In genomic region chr6:155303361-155303870, GRCh38 we compare ENCODE assay signal across 19 cellular contexts. TPM values are rescaled to one million over a fixed set of nuclear protein-coding genes. Genes with fewer than 3 reads are reported as not detected.
DNase-seq lines count a peak whose midpoint lies in the region; ATAC-seq and TF ChIP-seq lines count a peak whose summit lies in the region.
"Had no signal": no experiment of that assay in that cellular context is flagged by ENCODE, and none has a peak within 500 bp of the region (broad histone marks: within the 10 kb centered on the region; RNA-seq: fewer than 3 reads in every experiment).

No MANE protein-coding gene starts in this region.

- H3K9ac ChIP-seq in fibroblast of lung (ENCODE audit: insufficient read depth, low read length), result no peak overlapping the region
- H3K9ac ChIP-seq in mesenchymal stem cell (ENCODE audit: low read length), result no peak overlapping the region
- H3K9ac ChIP-seq: BLaER1 treated with 17β-estradiol and CSF1 and Interleukin-3, amounts not matched to agents 10 nM and 100 nM; GM23248 had no signal

- H3K79me2 ChIP-seq in fibroblast of lung (ENCODE audit: control insufficient read depth, insufficient read depth, low read length), result no peaks in the 10 kb centered on the region

- H2BK120ac ChIP-seq in mesenchymal stem cell (ENCODE audit: low read depth, low read length), result no peak overlapping the region

- H3K27me3 ChIP-seq in fibroblast of lung (ENCODE audit: control insufficient read depth, insufficient read depth, low read length) (no peaks in the 10 kb centered on the region), mesenchymal stem cell (ENCODE audit: control insufficient read depth in 1 of 2, insufficient read depth in 1 of 2, low read length in 2 of 2) (no peaks in the 10 kb centered on the region)
- H3K27me3 ChIP-seq: BLaER1 treated with 17β-estradiol and CSF1 and Interleukin-3, amounts not matched to agents 10 nM and 100 nM; SJSA1 had no signal

- H3K79me1 ChIP-seq in mesenchymal stem cell (replicated peaks; ENCODE audit: low read length, poor library complexity, severe bottlenecking), result peaks cover 11% of the 10 kb centered on the region

- H3K4me1 ChIP-seq in fibroblast of lung (ENCODE audit: control insufficient read depth, extremely low read depth, insufficient read depth, low read length), result no peaks in the 10 kb centered on the region
- H3K4me1 ChIP-seq in mesenchymal stem cell (ENCODE audit: control insufficient read depth, insufficient read depth, low read depth, low read length), result no peaks in the 10 kb centered on the region
- H3K4me1 ChIP-seq: BLaER1 treated with 17β-estradiol and CSF1 and Interleukin-3, amounts not matched to agents 10 nM and 100 nM had no signal

- H4K91ac ChIP-seq in mesenchymal stem cell (ENCODE audit: low read length), result no peak overlapping the region

- H2AK5ac ChIP-seq in mesenchymal stem cell (ENCODE audit: low read length, severe bottlenecking), result no peak overlapping the region

- no peak overlapping the region for H2AFZ ChIP-seq in fibroblast of lung (ENCODE audit: low read length)
- no peak overlapping the region for H2AFZ ChIP-seq in mesenchymal stem cell (ENCODE audit: low read depth, low read length)
- H2AFZ ChIP-seq: GM23248 had no signal

- peak; percentile 17 for DNase-seq in HCEC 1CT
- DNase-seq in amniotic epithelial cell (ENCODE audit: low read depth), result peak; percentile 62
- DNase-seq in fibroblast of lung (ENCODE audit: low read depth in 2 of 2), result peak; percentile 11 to 13
- DNase-seq in mesenchymal stem cell, result peak; percentile 75
- DNase-seq in NCI-H345 treated with DMSO at 0.1 percent for 48 hours (lab: John Stamatoyannopoulos, UW; ENCODE audit: unreplicated experiment), result no peak
- DNase-seq: CD4-positive, alpha-beta T cell; GM23248; H9; NCI-H2029; NCI-H446 treated with DMSO at 0.1 percent for 48 hours; NCI-H526 treated with DMSO at 0.1 percent for 48 hours; Right ventricle myocardium superior; RPMI8226 had no signal

- ATAC-seq in GM18907 (IDR thresholded peaks at IDR 0.05; ENCODE audit: unreplicated experiment), result no peak
- no peak for ATAC-seq in GM18870 (IDR thresholded peaks at IDR 0.05; ENCODE audit: unreplicated experiment)

- H2BK15ac ChIP-seq in mesenchymal stem cell (ENCODE audit: low read depth, poor library complexity, severe bottlenecking), result no peak overlapping the region

- no peak overlapping the region for H3K23ac ChIP-seq in mesenchymal stem cell (ENCODE audit: low read length in 2 of 2)

- H2BK5ac ChIP-seq in mesenchymal stem cell (ENCODE audit: low read depth, low read length, poor library complexity, severe bottlenecking), result no peak overlapping the region

- no peak overlapping the region for H3K18ac ChIP-seq in mesenchymal stem cell (ENCODE audit: low read depth in 1 of 2, low read length in 2 of 2)

- no peaks in the 10 kb centered on the region for H4K20me1 ChIP-seq in fibroblast of lung (ENCODE audit: control insufficient read depth, extremely low read depth, insufficient read depth, low read length)
- H4K20me1 ChIP-seq: BLaER1 treated with 17β-estradiol and CSF1 and Interleukin-3, amounts not matched to agents 10 nM and 100 nM had no signal

- no peak overlapping the region for H3K14ac ChIP-seq in mesenchymal stem cell (ENCODE audit: low read length in 2 of 2)

- H3K27ac ChIP-seq in fibroblast of lung (ENCODE audit: insufficient read depth, low read length) (no peak overlapping the region), mesenchymal stem cell (ENCODE audit: low read length, poor library complexity, severe bottlenecking) (no peak overlapping the region)
- H3K27ac ChIP-seq: BLaER1 treated with 17β-estradiol and CSF1 and Interleukin-3, amounts not matched to agents 10 nM and 100 nM; GM23248; SJSA1 had no signal

- H3K4me2 ChIP-seq in fibroblast of lung (ENCODE audit: extremely low read depth, insufficient read depth, low read length) (no peak overlapping the region), mesenchymal stem cell (ENCODE audit: low read length, poor library complexity, severe bottlenecking) (no peak overlapping the region)
- H3K4me2 ChIP-seq: BLaER1 treated with 17β-estradiol and CSF1 and Interleukin-3, amounts not matched to agents 10 nM and 100 nM had no signal

- no peak overlapping the region for H2BK12ac ChIP-seq in mesenchymal stem cell (ENCODE audit: low read length in 2 of 2)

- no CpG with 5 or more reads among the region's 4 CpGs for WGBS in mesenchymal stem cell

- H3K4ac ChIP-seq in mesenchymal stem cell (ENCODE audit: low read depth in 1 of 2, low read length in 2 of 2), result no peak overlapping the region

- H3K9me3 ChIP-seq in fibroblast of lung (ENCODE audit: control insufficient read depth, insufficient read depth, low read depth, low read length) (no peaks in the 10 kb centered on the region), mesenchymal stem cell (ENCODE audit: control insufficient read depth, low read length) (no peaks in the 10 kb centered on the region)
- H3K9me3 ChIP-seq: SJSA1 had no signal

- H3K4me3 ChIP-seq in fibroblast of lung (replicated peaks in 1 of 4; ENCODE audit: control extremely low read depth in 1 of 4, insufficient read depth in 1 of 4, low read depth in 3 of 4, low read length in 4 of 4) (no peak overlapping the region), mesenchymal stem cell (ENCODE audit: insufficient read depth in 1 of 2, low read depth in 1 of 2, low read length in 2 of 2) (no peak overlapping the region)
- H3K4me3 ChIP-seq: BLaER1 treated with 17β-estradiol and CSF1 and Interleukin-3, amounts not matched to agents 10 nM and 100 nM; GM23248; SJSA1 had no signal

- TF ChIP-seq CTCF in fibroblast of lung (conservative IDR thresholded peaks at IDR 0.05 in 1 of 2, IDR thresholded peaks at IDR 0.05 in 1 of 2; ENCODE audit: low read depth in 1 of 2, low read length in 2 of 2), result no peak

- H3K36me3 ChIP-seq in fibroblast of lung (ENCODE audit: control insufficient read depth, insufficient read depth, low read length), result peaks cover 2% of the 10 kb centered on the region
- peaks cover 7 to 48% of the 10 kb centered on the region in 2 experiments for H3K36me3 ChIP-seq in mesenchymal stem cell (ENCODE audit: control insufficient read depth in 1 of 2, insufficient read depth in 2 of 2, low read depth in 1 of 2, low read length in 2 of 2)

- H4K8ac ChIP-seq in mesenchymal stem cell (ENCODE audit: low read length), result no peak overlapping the region

RNA-seq across cellular contexts. Expression of gene TFB1M, which starts 10.9 kb away (rescaled TPM):
- 16.4 and 28.9 TPM in 2 replicates for total RNA-seq in fibroblast of lung
- 16.3 and 18.0 TPM in 2 replicates for polyA plus RNA-seq in fibroblast of lung
- polyA plus RNA-seq in fibroblast of lung (2012), result 13.0 and 14.7 TPM in 2 replicates
- 1.1 and 14.7 TPM in 2 replicates for polyA minus RNA-seq in fibroblast of lung (ENCODE audit: low replicate concordance)
- 69.5 TPM for polyA plus RNA-seq in mesenchymal stem cell (2013, experiment 1 of 2)
- 67.3 TPM for polyA plus RNA-seq in mesenchymal stem cell (2013, experiment 2 of 2)

RNA-seq across cellular contexts. Expression of gene CLDN20, which starts 39.6 kb away (rescaled TPM):
- not detected in 2 replicates for total RNA-seq in fibroblast of lung
- 0.05 TPM in 1 of 2 replicates, not detected in the other for polyA plus RNA-seq in fibroblast of lung
- polyA plus RNA-seq in fibroblast of lung (2012), result not detected in 2 replicates
- not detected in 2 replicates for polyA minus RNA-seq in fibroblast of lung (ENCODE audit: low replicate concordance)
- 0.10 TPM for polyA plus RNA-seq in mesenchymal stem cell (2013, experiment 1 of 2)
- not detected for polyA plus RNA-seq in mesenchymal stem cell (2013, experiment 2 of 2)
- total RNA-seq: CD4-positive, alpha-beta T cell; G401; GM23248; H9; Right ventricle myocardium superior; SJSA1 had no signal
- polyA plus RNA-seq: AG04450, GM23248 had no signal
